ENCODE assay signal across 1 cellular context in the genomic region with DNA sequence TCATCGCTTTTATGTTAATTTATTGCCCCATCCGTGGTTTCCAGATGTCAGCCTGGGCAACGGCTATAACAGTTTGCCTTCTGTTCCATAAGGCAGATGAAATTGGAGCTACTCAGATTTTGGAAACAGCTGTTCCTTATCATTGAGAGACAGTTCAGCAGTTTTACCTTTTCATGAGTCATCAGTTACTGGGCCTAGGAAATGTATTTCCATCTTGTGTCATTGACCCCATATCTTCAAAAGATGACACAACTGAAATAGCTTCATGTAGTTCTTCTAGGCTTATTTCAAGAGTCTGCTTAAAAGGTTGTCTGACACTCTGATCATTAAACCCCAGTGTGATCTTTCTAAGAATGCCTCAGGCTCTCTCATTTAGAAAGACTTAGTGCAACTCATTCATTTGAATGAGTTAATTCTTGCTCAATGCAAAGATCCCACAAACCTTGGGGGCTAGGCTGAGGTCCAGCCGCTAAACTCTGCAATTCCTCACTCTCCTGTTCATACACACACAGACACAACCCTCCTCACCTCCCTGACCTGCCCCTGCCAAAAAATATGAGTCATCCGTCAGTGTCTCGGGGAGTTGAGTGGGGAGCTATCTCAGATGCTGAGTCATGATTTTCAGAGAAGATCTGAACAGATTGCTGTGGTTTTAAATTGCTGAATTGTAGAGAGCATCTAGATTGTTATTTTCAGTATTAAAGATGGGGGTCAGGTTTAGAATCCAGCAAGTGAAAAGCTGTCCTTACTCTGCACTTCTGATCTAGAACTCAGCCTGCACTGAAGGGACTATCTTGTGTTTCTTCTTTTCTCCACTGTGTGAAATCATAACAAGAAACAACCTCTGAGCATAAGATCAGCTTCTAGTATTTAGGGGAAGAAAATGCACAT.
TF ChIP-seq lines count a peak whose summit lies in the region.

No MANE protein-coding gene starts in this region.

TF ChIP-seq in SK-N-SH treated with all-trans-retinoic acid at 6 μM for 48 hours, 23 proteins besides CTCF, POLR2A, EP300 and RAD21 (continued from another document):
- peak; percentile 27; the same call in 1 of the 2 replicates for TF ChIP-seq TOX (CRISPR knock-in tag; IDR thresholded peaks at IDR 0.05; ENCODE audit: borderline replicate concordance)
